16 cellular contexts compared by ENCODE assay signal in genomic region chr6:127475823-127476176, GRCh38. TPM values are rescaled to one million over a fixed set of nuclear protein-coding genes. Genes with fewer than 3 reads are reported as not detected.
DNase-seq lines count a peak whose midpoint lies in the region; ATAC-seq and TF ChIP-seq lines count a peak whose summit lies in the region.
"Had no signal": no experiment of that assay in that cellular context is flagged by ENCODE, and none has a peak within 500 bp of the region (broad histone marks: within the 10 kb centered on the region; RNA-seq: fewer than 3 reads in every experiment).

No MANE protein-coding gene starts in this region.

- DNase-seq in activated naive CD8-positive, alpha-beta T cell treated with anti-CD3 and anti-CD28 coated beads, Interleukin-2, amount 10 ng/mL, durations not matched to agents 7 days and 5 days: no peak
- no peak for DNase-seq in activated naive CD8-positive, alpha-beta T cell treated with anti-CD3 and anti-CD28 coated beads for 36 hours
- no peak for DNase-seq in endothelial cell (ENCODE audit: low spot score)
- DNase-seq in testis: peak; percentile 26
- DNase-seq in Calu3: no peak
- DNase-seq in medulla oblongata (ENCODE audit: extremely low spot score): no peak
- DNase-seq: C1 segment of cervical spinal cord, KG1, NCI-H1048, NCI-H146, NCI-H2227 treated with DMSO at 0.1 percent for 48 hours, NCI-H526, RPMI8226 had no signal

- peaks cover 0 to 11% of the 10 kb centered on the region in 2 experiments; a peak in 2 of 3 replicates for H3K36me3 ChIP-seq in HEK293 (ENCODE audit: control insufficient read depth in 2 of 2, insufficient read depth in 1 of 2, low read length in 2 of 2)
- no peaks in the 10 kb centered on the region for H3K36me3 ChIP-seq in testis (ENCODE audit: low read depth, missing control alignments)
- H3K36me3 ChIP-seq in gastroesophageal sphincter: peaks cover 0 to 20% of the 10 kb centered on the region in 2 donors

- no peak for TF ChIP-seq CTCF in HEK293 (tag by site-specific recombination; IDR thresholded peaks at IDR 0.05)
- no peak for TF ChIP-seq CTCF in endothelial cell (IDR thresholded peaks at IDR 0.05; ENCODE audit: unreplicated experiment)
- no peak for TF ChIP-seq CTCF in testis (IDR thresholded peaks at IDR 0.05)
- no peak for TF ChIP-seq CTCF in Calu3 (IDR thresholded peaks at IDR 0.05; ENCODE audit: unreplicated experiment)
- no peak for TF ChIP-seq CTCF in gastroesophageal sphincter (IDR thresholded peaks at IDR 0.05)

- BruUV-seq in Calu3 (replicated peaks; lab: Mats Ljungman, UMichigan): no TSS peak

- H3K27me3 ChIP-seq in testis (no peaks in the 10 kb centered on the region), gastroesophageal sphincter (no peaks in the 10 kb centered on the region)

- 76 to 88% methylated on average over 18 to 34 of the region's 34 CpGs for WGBS in testis, 2 donors
- WGBS in gastroesophageal sphincter (ENCODE audit: low coverage in 1 of 2), 2 donors: 83 to 94% methylated on average over 8 to 28 of the region's 34 CpGs

- H3K4me3 ChIP-seq in HEK293 (ENCODE audit: low read depth, low read length) (no peak overlapping the region), testis (peak overlapping the region; percentile 46 to 47), gastroesophageal sphincter (no peak overlapping the region)
- H3K4me3 ChIP-seq: GM12878 had no signal

- TF ChIP-seq EP300 in gastroesophageal sphincter (IDR thresholded peaks at IDR 0.05): no peak

- ATAC-seq in activated naive CD8-positive, alpha-beta T cell treated with anti-CD3 and anti-CD28 coated beads, Interleukin-2, amount 10 ng/mL, durations not matched to agents 7 days and 5 days (ENCODE audit: low read depth): no peak
- no peak for ATAC-seq in gastroesophageal sphincter
- ATAC-seq: GM12878 had no signal

- no peaks in the 10 kb centered on the region for H3K27me3 Mint-ChIP-seq in activated naive CD8-positive, alpha-beta T cell treated with anti-CD3 and anti-CD28 coated beads, Interleukin-2, amount 10 ng/mL, durations not matched to agents 7 days and 5 days
- peaks cover 28% of the 10 kb centered on the region for H3K27me3 Mint-ChIP-seq in activated naive CD8-positive, alpha-beta T cell treated with anti-CD3 and anti-CD28 coated beads for 36 hours
- H3K27me3 Mint-ChIP-seq in endothelial cell (ENCODE audit: unreplicated experiment): peaks cover 2% of the 10 kb centered on the region
- no peaks in the 10 kb centered on the region for H3K27me3 Mint-ChIP-seq in Calu3 (ENCODE audit: unreplicated experiment)

- H3K9me3 ChIP-seq in HEK293 (ENCODE audit: control insufficient read depth, insufficient read depth, low read depth, low read length) (no peaks in the 10 kb centered on the region), testis (no peaks in the 10 kb centered on the region), gastroesophageal sphincter (no peaks in the 10 kb centered on the region)

- no peaks in the 10 kb centered on the region for H3K4me1 ChIP-seq in HEK293 (ENCODE audit: control insufficient read depth, insufficient read depth, low read length)
- no peaks in the 10 kb centered on the region for H3K4me1 ChIP-seq in testis
- no peaks in the 10 kb centered on the region for H3K4me1 ChIP-seq in gastroesophageal sphincter

- intact Hi-C loops in testis (cut with DNase I; ENCODE audit: low total_unique reads) (no loop called here), Calu3 (cut with micrococcal nuclease; ENCODE audit: unreplicated experiment) (no loop called here)

- POLR2A ChIA-PET in activated naive CD8-positive, alpha-beta T cell treated with anti-CD3 and anti-CD28 coated beads, Interleukin-2, amount 10 ng/mL, durations not matched to agents 7 days and 5 days (lab: Charles Lee): no interaction called here
- POLR2A ChIA-PET in HEK293 (lab: Yijun Ruan, JAX): interaction anchor here (0.6 to 1.4 kb wide), 2 partner anchors 40 to 62 kb away, joined by 4 to 5 read pairs; no protein-coding TSS in a partner anchor

- no peak for TF ChIP-seq POLR2A in testis (IDR thresholded peaks at IDR 0.05)
- no peak for TF ChIP-seq POLR2A in gastroesophageal sphincter (IDR thresholded peaks at IDR 0.05)

- H3K27ac ChIP-seq in HEK293 (ENCODE audit: extremely low read depth, low read depth, low read length): no peak overlapping the region
- no peak overlapping the region for H3K27ac ChIP-seq in testis
- H3K27ac ChIP-seq in gastroesophageal sphincter: no peak overlapping the region

- H3K36me3 Mint-ChIP-seq in activated naive CD8-positive, alpha-beta T cell treated with anti-CD3 and anti-CD28 coated beads, Interleukin-2, amount 10 ng/mL, durations not matched to agents 7 days and 5 days: peaks cover 31% of the 10 kb centered on the region
- H3K36me3 Mint-ChIP-seq in activated naive CD8-positive, alpha-beta T cell treated with anti-CD3 and anti-CD28 coated beads for 36 hours: peaks cover 28% of the 10 kb centered on the region
- peaks cover 20% of the 10 kb centered on the region for H3K36me3 Mint-ChIP-seq in endothelial cell (ENCODE audit: low read depth, unreplicated experiment)
- no peaks in the 10 kb centered on the region for H3K36me3 Mint-ChIP-seq in Calu3 (ENCODE audit: insufficient read depth, unreplicated experiment)

- H3K4me3 Mint-ChIP-seq in activated naive CD8-positive, alpha-beta T cell treated with anti-CD3 and anti-CD28 coated beads, Interleukin-2, amount 10 ng/mL, durations not matched to agents 7 days and 5 days: peak overlapping the region; percentile 36
- no peak overlapping the region for H3K4me3 Mint-ChIP-seq in activated naive CD8-positive, alpha-beta T cell treated with anti-CD3 and anti-CD28 coated beads for 36 hours
- peak overlapping the region; percentile 59 for H3K4me3 Mint-ChIP-seq in endothelial cell (ENCODE audit: unreplicated experiment)
- H3K4me3 Mint-ChIP-seq in Calu3 (ENCODE audit: low read depth, unreplicated experiment): no peak overlapping the region

- CTCF ChIA-PET in HEK293 (lab: Yijun Ruan, JAX) (no interaction called here), Calu3 (lab: Charles Lee) (no interaction called here)

- H3K27ac Mint-ChIP-seq in activated naive CD8-positive, alpha-beta T cell treated with anti-CD3 and anti-CD28 coated beads, Interleukin-2, amount 10 ng/mL, durations not matched to agents 7 days and 5 days: no peak overlapping the region
- H3K27ac Mint-ChIP-seq in activated naive CD8-positive, alpha-beta T cell treated with anti-CD3 and anti-CD28 coated beads for 36 hours: no peak overlapping the region
- peak overlapping the region; percentile 54 for H3K27ac Mint-ChIP-seq in endothelial cell (ENCODE audit: unreplicated experiment)
- no peak overlapping the region for H3K27ac Mint-ChIP-seq in Calu3 (ENCODE audit: unreplicated experiment)

- peaks cover 1% of the 10 kb centered on the region for H3K9me3 Mint-ChIP-seq in activated naive CD8-positive, alpha-beta T cell treated with anti-CD3 and anti-CD28 coated beads, Interleukin-2, amount 10 ng/mL, durations not matched to agents 7 days and 5 days
- H3K9me3 Mint-ChIP-seq in activated naive CD8-positive, alpha-beta T cell treated with anti-CD3 and anti-CD28 coated beads for 36 hours: no peaks in the 10 kb centered on the region
- H3K9me3 Mint-ChIP-seq in endothelial cell (ENCODE audit: unreplicated experiment) (no peaks in the 10 kb centered on the region), Calu3 (ENCODE audit: low read depth, unreplicated experiment) (peaks cover 3% of the 10 kb centered on the region)

- no peaks in the 10 kb centered on the region for H3K4me1 Mint-ChIP-seq in activated naive CD8-positive, alpha-beta T cell treated with anti-CD3 and anti-CD28 coated beads, Interleukin-2, amount 10 ng/mL, durations not matched to agents 7 days and 5 days
- H3K4me1 Mint-ChIP-seq in activated naive CD8-positive, alpha-beta T cell treated with anti-CD3 and anti-CD28 coated beads for 36 hours: no peaks in the 10 kb centered on the region
- H3K4me1 Mint-ChIP-seq in endothelial cell (ENCODE audit: unreplicated experiment) (no peaks in the 10 kb centered on the region), Calu3 (ENCODE audit: low read depth, unreplicated experiment) (peaks cover 29% of the 10 kb centered on the region)

TF ChIP-seq in HEK293, 187 proteins besides CTCF, POLR2A, EP300 and RAD21:
- TF ChIP-seq, protein P1, sequence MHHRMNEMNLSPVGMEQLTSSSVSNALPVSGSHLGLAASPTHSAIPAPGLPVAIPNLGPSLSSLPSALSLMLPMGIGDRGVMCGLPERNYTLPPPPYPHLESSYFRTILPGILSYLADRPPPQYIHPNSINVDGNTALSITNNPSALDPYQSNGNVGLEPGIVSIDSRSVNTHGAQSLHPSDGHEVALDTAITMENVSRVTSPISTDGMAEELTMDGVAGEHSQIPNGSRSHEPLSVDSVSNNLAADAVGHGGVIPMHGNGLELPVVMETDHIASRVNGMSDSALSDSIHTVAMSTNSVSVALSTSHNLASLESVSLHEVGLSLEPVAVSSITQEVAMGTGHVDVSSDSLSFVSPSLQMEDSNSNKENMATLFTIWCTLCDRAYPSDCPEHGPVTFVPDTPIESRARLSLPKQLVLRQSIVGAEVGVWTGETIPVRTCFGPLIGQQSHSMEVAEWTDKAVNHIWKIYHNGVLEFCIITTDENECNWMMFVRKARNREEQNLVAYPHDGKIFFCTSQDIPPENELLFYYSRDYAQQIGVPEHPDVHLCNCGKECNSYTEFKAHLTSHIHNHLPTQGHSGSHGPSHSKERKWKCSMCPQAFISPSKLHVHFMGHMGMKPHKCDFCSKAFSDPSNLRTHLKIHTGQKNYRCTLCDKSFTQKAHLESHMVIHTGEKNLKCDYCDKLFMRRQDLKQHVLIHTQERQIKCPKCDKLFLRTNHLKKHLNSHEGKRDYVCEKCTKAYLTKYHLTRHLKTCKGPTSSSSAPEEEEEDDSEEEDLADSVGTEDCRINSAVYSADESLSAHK (tag by site-specific recombination; IDR thresholded peaks at IDR 0.05): no peak
- TF ChIP-seq ZNF202 (tag by site-specific recombination; IDR thresholded peaks at IDR 0.05; ENCODE audit: borderline replicate concordance): 0 out of 2 replicates have a peak, but pooled peaks have one; percentile 23
- TF ChIP-seq ZNF394 (tag by site-specific recombination; IDR thresholded peaks at IDR 0.05; ENCODE audit: borderline replicate concordance): no peak

RNA-seq across cellular contexts. Expression of gene KIAA0408, which starts 16.6 kb away (rescaled TPM):
- total RNA-seq in activated naive CD8-positive, alpha-beta T cell treated with anti-CD3 and anti-CD28 coated beads, Interleukin-2, amount 10 ng/mL, durations not matched to agents 7 days and 5 days: 1 to 10 TPM; 3.1 to 3.5 TPM
- 1 to 10 TPM; 2.3 to 3.1 TPM for total RNA-seq in activated naive CD8-positive, alpha-beta T cell treated with anti-CD3 and anti-CD28 coated beads for 36 hours
- total RNA-seq in endothelial cell (ENCODE audit: unreplicated experiment): 6.4 TPM
- 1 to 10 TPM; 3.3 to 4.1 TPM for total RNA-seq in testis
- 11.2 TPM for polyA plus RNA-seq in testis (ENCODE audit: insufficient read depth, low read depth, low replicate concordance)
- 0.31 and 0.91 TPM in 2 replicates for total RNA-seq in Calu3 (2022)
- 10 to 100 TPM; 25.2 to 83.3 (median 47.8) TPM for total RNA-seq in gastroesophageal sphincter

Comparison
In these comparisons a context has a peak if more than half of its experiments do, and no peak if none do; other contexts are left out.
1. H3K4me3 Mint-ChIP-seq: peak in activated naive CD8-positive, alpha-beta T cell treated with anti-CD3 and anti-CD28 coated beads, Interleukin-2, amount 10 ng/mL, durations not matched to agents 7 days and 5 days (single experiment) and endothelial cell (single experiment); none in activated naive CD8-positive, alpha-beta T cell treated with anti-CD3 and anti-CD28 coated beads for 36 hours (single experiment) and Calu3 (single experiment).
2. H3K4me3 ChIP-seq: peak in testis (2 of 2); none in HEK293 (single experiment) and gastroesophageal sphincter (0 of 2).